In the genomic region with DNA sequence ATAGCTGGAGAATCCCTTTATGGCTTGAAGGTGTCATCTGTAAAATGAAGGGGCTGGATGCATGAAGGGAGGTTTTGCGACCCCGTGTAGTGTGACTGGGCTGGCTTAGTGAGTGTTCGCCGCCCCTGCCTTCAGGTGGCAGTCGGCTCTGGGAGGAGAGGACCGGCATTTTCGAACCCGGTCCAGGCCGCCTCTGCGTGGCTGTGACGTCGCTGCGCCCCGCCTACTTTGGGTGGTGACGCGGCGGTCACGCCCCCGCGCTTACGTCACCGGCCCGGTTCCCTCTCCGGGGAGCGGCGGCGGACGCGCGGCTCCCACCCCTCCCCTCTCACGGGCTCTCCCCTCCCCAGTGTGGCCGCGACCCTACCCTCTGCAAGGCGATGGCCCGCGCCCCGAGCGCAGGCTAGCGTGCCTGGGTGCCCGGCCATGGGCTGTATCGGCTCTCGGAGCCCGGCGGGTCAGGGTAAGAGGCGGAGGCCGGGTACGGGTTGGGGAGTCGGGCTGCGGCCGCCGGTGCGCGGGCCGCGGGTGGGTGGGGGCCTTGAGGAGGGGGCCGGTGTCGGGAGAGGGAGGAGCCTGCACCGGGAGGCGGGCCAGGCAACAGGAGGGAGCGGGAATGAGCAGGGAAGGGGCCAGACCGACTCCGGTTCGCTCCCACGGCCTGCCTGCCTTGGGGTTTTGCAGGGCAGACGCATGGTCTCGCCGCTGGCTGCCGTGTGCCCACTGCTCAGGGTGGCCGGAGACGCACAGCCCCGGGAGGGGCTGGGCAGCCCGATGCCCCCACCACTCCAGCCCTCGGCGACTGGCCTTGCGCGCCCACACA, we compare ENCODE assay signal across 1 cellular context.
TF ChIP-seq lines count a peak whose summit lies in the region.

No MANE protein-coding gene starts in this region.

TF ChIP-seq in HepG2, 621 proteins besides CTCF, POLR2A, EP300 and RAD21 (continued from another document and continues in another):
- TF ChIP-seq, protein P1, sequence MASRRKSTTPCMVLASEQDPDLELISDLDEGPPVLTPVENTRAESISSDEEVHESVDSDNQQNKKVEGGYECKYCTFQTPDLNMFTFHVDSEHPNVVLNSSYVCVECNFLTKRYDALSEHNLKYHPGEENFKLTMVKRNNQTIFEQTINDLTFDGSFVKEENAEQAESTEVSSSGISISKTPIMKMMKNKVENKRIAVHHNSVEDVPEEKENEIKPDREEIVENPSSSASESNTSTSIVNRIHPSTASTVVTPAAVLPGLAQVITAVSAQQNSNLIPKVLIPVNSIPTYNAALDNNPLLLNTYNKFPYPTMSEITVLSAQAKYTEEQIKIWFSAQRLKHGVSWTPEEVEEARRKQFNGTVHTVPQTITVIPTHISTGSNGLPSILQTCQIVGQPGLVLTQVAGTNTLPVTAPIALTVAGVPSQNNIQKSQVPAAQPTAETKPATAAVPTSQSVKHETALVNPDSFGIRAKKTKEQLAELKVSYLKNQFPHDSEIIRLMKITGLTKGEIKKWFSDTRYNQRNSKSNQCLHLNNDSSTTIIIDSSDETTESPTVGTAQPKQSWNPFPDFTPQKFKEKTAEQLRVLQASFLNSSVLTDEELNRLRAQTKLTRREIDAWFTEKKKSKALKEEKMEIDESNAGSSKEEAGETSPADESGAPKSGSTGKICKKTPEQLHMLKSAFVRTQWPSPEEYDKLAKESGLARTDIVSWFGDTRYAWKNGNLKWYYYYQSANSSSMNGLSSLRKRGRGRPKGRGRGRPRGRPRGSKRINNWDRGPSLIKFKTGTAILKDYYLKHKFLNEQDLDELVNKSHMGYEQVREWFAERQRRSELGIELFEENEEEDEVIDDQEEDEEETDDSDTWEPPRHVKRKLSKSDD (CRISPR knock-in tag; IDR thresholded peaks at IDR 0.05; ENCODE audit: low read depth) = peak; percentile 97
- TF ChIP-seq NR2C2 (CRISPR knock-in tag; IDR thresholded peaks at IDR 0.05; ENCODE audit: borderline replicate concordance) (peak; percentile 43; the same call in 1 of the 2 replicates), GTF3A (CRISPR knock-in tag; conservative IDR thresholded peaks at IDR 0.05) (no peak), ZKSCAN1 (IDR thresholded peaks at IDR 0.05; ENCODE audit: low read length) (no peak), GABPB1 (CRISPR knock-in tag; IDR thresholded peaks at IDR 0.05) (peak; percentile 82; the same call in 1 of the 2 replicates), MED1 (CRISPR knock-in tag; IDR thresholded peaks at IDR 0.05) (peak; percentile 10; the same call in 1 of the 2 replicates), ZFP1 (CRISPR knock-in tag; IDR thresholded peaks at IDR 0.05) (0 out of 2 replicates have a peak, but pooled peaks have one; percentile 13), ZKSCAN5 (CRISPR knock-in tag; IDR thresholded peaks at IDR 0.05) (no peak), HOXA3 (CRISPR knock-in tag; IDR thresholded peaks at IDR 0.05) (peak; percentile 98), NFE2 (CRISPR knock-in tag; IDR thresholded peaks at IDR 0.05) (no peak), XRCC5 (optimal IDR thresholded peaks at IDR 0.05; ENCODE audit: low read length) (no peak), ZNF101 (CRISPR knock-in tag; IDR thresholded peaks at IDR 0.05; ENCODE audit: borderline replicate concordance, low read depth) (no peak), ATF7 (IDR thresholded peaks at IDR 0.05) (peak; percentile 76), ATF7 (CRISPR knock-in tag; IDR thresholded peaks at IDR 0.05) (peak; percentile 77), ZNF510 (CRISPR knock-in tag; IDR thresholded peaks at IDR 0.05; ENCODE audit: low read depth) (0 out of 2 replicates have a peak, but pooled peaks have one; percentile 34)
- TF ChIP-seq, protein P2, sequence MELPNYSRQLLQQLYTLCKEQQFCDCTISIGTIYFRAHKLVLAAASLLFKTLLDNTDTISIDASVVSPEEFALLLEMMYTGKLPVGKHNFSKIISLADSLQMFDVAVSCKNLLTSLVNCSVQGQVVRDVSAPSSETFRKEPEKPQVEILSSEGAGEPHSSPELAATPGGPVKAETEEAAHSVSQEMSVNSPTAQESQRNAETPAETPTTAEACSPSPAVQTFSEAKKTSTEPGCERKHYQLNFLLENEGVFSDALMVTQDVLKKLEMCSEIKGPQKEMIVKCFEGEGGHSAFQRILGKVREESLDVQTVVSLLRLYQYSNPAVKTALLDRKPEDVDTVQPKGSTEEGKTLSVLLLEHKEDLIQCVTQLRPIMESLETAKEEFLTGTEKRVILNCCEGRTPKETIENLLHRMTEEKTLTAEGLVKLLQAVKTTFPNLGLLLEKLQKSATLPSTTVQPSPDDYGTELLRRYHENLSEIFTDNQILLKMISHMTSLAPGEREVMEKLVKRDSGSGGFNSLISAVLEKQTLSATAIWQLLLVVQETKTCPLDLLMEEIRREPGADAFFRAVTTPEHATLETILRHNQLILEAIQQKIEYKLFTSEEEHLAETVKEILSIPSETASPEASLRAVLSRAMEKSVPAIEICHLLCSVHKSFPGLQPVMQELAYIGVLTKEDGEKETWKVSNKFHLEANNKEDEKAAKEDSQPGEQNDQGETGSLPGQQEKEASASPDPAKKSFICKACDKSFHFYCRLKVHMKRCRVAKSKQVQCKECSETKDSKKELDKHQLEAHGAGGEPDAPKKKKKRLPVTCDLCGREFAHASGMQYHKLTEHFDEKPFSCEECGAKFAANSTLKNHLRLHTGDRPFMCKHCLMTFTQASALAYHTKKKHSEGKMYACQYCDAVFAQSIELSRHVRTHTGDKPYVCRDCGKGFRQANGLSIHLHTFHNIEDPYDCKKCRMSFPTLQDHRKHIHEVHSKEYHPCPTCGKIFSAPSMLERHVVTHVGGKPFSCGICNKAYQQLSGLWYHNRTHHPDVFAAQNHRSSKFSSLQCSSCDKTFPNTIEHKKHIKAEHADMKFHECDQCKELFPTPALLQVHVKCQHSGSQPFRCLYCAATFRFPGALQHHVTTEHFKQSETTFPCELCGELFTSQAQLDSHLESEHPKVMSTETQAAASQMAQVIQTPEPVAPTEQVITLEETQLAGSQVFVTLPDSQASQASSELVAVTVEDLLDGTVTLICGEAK (IDR thresholded peaks at IDR 0.05) = no peak
- TF ChIP-seq, protein P2 (CRISPR knock-in tag; IDR thresholded peaks at IDR 0.05) = peak; percentile 62; the same call in 1 of the 2 replicates
- TF ChIP-seq, protein P3, sequence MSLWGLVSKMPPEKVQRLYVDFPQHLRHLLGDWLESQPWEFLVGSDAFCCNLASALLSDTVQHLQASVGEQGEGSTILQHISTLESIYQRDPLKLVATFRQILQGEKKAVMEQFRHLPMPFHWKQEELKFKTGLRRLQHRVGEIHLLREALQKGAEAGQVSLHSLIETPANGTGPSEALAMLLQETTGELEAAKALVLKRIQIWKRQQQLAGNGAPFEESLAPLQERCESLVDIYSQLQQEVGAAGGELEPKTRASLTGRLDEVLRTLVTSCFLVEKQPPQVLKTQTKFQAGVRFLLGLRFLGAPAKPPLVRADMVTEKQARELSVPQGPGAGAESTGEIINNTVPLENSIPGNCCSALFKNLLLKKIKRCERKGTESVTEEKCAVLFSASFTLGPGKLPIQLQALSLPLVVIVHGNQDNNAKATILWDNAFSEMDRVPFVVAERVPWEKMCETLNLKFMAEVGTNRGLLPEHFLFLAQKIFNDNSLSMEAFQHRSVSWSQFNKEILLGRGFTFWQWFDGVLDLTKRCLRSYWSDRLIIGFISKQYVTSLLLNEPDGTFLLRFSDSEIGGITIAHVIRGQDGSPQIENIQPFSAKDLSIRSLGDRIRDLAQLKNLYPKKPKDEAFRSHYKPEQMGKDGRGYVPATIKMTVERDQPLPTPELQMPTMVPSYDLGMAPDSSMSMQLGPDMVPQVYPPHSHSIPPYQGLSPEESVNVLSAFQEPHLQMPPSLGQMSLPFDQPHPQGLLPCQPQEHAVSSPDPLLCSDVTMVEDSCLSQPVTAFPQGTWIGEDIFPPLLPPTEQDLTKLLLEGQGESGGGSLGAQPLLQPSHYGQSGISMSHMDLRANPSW (CRISPR knock-in tag; IDR thresholded peaks at IDR 0.05; ENCODE audit: borderline replicate concordance) = peak; percentile 42; the same call in 1 of the 2 replicates
- TF ChIP-seq, protein P4, sequence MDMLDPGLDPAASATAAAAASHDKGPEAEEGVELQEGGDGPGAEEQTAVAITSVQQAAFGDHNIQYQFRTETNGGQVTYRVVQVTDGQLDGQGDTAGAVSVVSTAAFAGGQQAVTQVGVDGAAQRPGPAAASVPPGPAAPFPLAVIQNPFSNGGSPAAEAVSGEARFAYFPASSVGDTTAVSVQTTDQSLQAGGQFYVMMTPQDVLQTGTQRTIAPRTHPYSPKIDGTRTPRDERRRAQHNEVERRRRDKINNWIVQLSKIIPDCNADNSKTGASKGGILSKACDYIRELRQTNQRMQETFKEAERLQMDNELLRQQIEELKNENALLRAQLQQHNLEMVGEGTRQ (IDR thresholded peaks at IDR 0.05; ENCODE audit: low read depth, low read length) = no peak
- TF ChIP-seq, protein P4 (CRISPR knock-in tag; IDR thresholded peaks at IDR 0.05; ENCODE audit: borderline replicate concordance) = no peak; the same call in 1 of the 2 replicates
- TF ChIP-seq, protein P5, sequence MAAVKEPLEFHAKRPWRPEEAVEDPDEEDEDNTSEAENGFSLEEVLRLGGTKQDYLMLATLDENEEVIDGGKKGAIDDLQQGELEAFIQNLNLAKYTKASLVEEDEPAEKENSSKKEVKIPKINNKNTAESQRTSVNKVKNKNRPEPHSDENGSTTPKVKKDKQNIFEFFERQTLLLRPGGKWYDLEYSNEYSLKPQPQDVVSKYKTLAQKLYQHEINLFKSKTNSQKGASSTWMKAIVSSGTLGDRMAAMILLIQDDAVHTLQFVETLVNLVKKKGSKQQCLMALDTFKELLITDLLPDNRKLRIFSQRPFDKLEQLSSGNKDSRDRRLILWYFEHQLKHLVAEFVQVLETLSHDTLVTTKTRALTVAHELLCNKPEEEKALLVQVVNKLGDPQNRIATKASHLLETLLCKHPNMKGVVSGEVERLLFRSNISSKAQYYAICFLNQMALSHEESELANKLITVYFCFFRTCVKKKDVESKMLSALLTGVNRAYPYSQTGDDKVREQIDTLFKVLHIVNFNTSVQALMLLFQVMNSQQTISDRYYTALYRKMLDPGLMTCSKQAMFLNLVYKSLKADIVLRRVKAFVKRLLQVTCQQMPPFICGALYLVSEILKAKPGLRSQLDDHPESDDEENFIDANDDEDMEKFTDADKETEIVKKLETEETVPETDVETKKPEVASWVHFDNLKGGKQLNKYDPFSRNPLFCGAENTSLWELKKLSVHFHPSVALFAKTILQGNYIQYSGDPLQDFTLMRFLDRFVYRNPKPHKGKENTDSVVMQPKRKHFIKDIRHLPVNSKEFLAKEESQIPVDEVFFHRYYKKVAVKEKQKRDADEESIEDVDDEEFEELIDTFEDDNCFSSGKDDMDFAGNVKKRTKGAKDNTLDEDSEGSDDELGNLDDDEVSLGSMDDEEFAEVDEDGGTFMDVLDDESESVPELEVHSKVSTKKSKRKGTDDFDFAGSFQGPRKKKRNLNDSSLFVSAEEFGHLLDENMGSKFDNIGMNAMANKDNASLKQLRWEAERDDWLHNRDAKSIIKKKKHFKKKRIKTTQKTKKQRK (IDR thresholded peaks at IDR 0.05; ENCODE audit: low read length) = no peak
- TF ChIP-seq, protein P6, sequence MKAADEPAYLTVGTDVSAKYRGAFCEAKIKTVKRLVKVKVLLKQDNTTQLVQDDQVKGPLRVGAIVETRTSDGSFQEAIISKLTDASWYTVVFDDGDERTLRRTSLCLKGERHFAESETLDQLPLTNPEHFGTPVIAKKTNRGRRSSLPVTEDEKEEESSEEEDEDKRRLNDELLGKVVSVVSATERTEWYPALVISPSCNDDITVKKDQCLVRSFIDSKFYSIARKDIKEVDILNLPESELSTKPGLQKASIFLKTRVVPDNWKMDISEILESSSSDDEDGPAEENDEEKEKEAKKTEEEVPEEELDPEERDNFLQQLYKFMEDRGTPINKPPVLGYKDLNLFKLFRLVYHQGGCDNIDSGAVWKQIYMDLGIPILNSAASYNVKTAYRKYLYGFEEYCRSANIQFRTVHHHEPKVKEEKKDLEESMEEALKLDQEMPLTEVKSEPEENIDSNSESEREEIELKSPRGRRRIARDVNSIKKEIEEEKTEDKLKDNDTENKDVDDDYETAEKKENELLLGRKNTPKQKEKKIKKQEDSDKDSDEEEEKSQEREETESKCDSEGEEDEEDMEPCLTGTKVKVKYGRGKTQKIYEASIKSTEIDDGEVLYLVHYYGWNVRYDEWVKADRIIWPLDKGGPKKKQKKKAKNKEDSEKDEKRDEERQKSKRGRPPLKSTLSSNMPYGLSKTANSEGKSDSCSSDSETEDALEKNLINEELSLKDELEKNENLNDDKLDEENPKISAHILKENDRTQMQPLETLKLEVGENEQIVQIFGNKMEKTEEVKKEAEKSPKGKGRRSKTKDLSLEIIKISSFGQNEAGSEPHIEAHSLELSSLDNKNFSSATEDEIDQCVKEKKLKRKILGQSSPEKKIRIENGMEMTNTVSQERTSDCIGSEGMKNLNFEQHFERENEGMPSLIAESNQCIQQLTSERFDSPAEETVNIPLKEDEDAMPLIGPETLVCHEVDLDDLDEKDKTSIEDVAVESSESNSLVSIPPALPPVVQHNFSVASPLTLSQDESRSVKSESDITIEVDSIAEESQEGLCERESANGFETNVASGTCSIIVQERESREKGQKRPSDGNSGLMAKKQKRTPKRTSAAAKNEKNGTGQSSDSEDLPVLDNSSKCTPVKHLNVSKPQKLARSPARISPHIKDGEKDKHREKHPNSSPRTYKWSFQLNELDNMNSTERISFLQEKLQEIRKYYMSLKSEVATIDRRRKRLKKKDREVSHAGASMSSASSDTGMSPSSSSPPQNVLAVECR (CRISPR knock-in tag; IDR thresholded peaks at IDR 0.05; ENCODE audit: borderline replicate concordance) = peak; percentile 83
